In genomic region chr22:17873804-17874203, GRCh38 we compare ENCODE assay signal across 22 cellular contexts.
"Had no signal": no experiment of that assay in that cellular context is flagged by ENCODE, and none has a peak within 500 bp of the region (broad histone marks: within the 10 kb centered on the region; RNA-seq: fewer than 3 reads in every experiment).

No MANE protein-coding gene starts in this region.

- H3K27ac Mint-ChIP-seq: activated CD4-positive, alpha-beta memory T cell treated with anti-CD3 and anti-CD28 coated beads for 36 hours; activated CD4-positive, alpha-beta T cell treated with anti-CD3 and anti-CD28 coated beads for 36 hours; activated CD4-positive, alpha-beta T cell treated with anti-CD3 and anti-CD28 coated beads, Interleukin-2, amount 10 ng/mL, durations not matched to agents 24 days and 14 days; activated naive CD8-positive, alpha-beta T cell; activated T-helper 17 cell treated with anti-CD3 and anti-CD28 coated beads, Interleukin-2, amount 50 U/mL, for 72 hours had no signal

- H3K9me3 ChIP-seq: esophagus squamous epithelium, gastroesophageal sphincter had no signal

- H3K4me3 Mint-ChIP-seq: activated CD4-positive, alpha-beta memory T cell treated with anti-CD3 and anti-CD28 coated beads for 36 hours; activated CD4-positive, alpha-beta T cell treated with anti-CD3 and anti-CD28 coated beads for 36 hours; activated CD4-positive, alpha-beta T cell treated with anti-CD3 and anti-CD28 coated beads, Interleukin-2, amount 10 ng/mL, durations not matched to agents 24 days and 14 days; activated naive CD8-positive, alpha-beta T cell; activated T-cell treated with anti-CD3 and anti-CD28 coated beads, Interleukin-2, amount 50 U/mL, for 4 hours; activated T-helper 17 cell treated with anti-CD3 and anti-CD28 coated beads, Interleukin-2, amount 50 U/mL, for 72 hours had no signal

- H3K27me3 ChIP-seq: brain microvascular endothelial cell, esophagus squamous epithelium, gastroesophageal sphincter had no signal

- ATAC-seq: activated CD4-positive, alpha-beta T cell treated with anti-CD3 and anti-CD28 coated beads for 36 hours; activated T-cell treated with anti-CD3 and anti-CD28 coated beads, Interleukin-2, amount 50 U/mL, for 4 hours; activated T-helper 17 cell treated with anti-CD3 and anti-CD28 coated beads, Interleukin-2, amount 50 U/mL, for 72 hours; gastroesophageal sphincter had no signal

- H3K4me3 ChIP-seq: esophagus squamous epithelium, gastroesophageal sphincter had no signal

- H3K9me3 Mint-ChIP-seq: activated CD4-positive, alpha-beta memory T cell treated with anti-CD3 and anti-CD28 coated beads for 36 hours; activated CD4-positive, alpha-beta T cell treated with anti-CD3 and anti-CD28 coated beads, Interleukin-2, amount 10 ng/mL, durations not matched to agents 24 days and 14 days; activated T-cell treated with anti-CD3 and anti-CD28 coated beads, Interleukin-2, amount 50 U/mL, for 4 hours; activated T-helper 17 cell treated with anti-CD3 and anti-CD28 coated beads, Interleukin-2, amount 50 U/mL, for 72 hours had no signal

- H3K27ac ChIP-seq: brain microvascular endothelial cell, epithelial cell of prostate, esophagus squamous epithelium, gastroesophageal sphincter had no signal

- H3K4me1 Mint-ChIP-seq: activated CD4-positive, alpha-beta T cell treated with anti-CD3 and anti-CD28 coated beads for 36 hours; activated CD4-positive, alpha-beta T cell treated with anti-CD3 and anti-CD28 coated beads, Interleukin-2, amount 10 ng/mL, durations not matched to agents 24 days and 14 days had no signal

- DNase-seq: activated CD4-positive, alpha-beta memory T cell treated with anti-CD3 and anti-CD28 coated beads for 36 hours; activated CD4-positive, alpha-beta T cell treated with anti-CD3 and anti-CD28 coated beads for 36 hours; activated CD4-positive, alpha-beta T cell treated with anti-CD3 and anti-CD28 coated beads, Interleukin-2, amount 10 ng/mL, durations not matched to agents 24 days and 14 days; activated CD4-positive, CD25-positive, alpha-beta regulatory T cell; activated CD4-positive, CD25-positive, alpha-beta regulatory T cell treated with anti-CD3 and anti-CD28 coated beads, Interleukin-2, amount 50 U/mL, for 72 hours; activated effector memory CD4-positive, alpha-beta T cell treated with Interleukin-2 at 50 U/mL for 16 hours; activated gamma-delta T cell treated with Interleukin-2 at 50 U/mL for 16 hours; activated naive CD4-positive, alpha-beta T cell treated with anti-CD3 and anti-CD28 coated beads, Interleukin-2, amount 50 U/mL, for 16 hours; activated naive CD4-positive, alpha-beta T cell treated with Interleukin-2 at 50 U/mL for 16 hours; activated T-cell treated with anti-CD3 and anti-CD28 coated beads, Interleukin-2, amount 50 U/mL, for 4 hours; amniotic stem cell; brain microvascular endothelial cell; cortex of kidney; dermis blood vessel endothelial cell; effector CD8-positive, alpha-beta T cell; esophagus squamous epithelium; foreskin melanocyte; T-helper 2 cell had no signal

- H3K27me3 Mint-ChIP-seq: activated CD4-positive, alpha-beta memory T cell treated with anti-CD3 and anti-CD28 coated beads for 36 hours; activated CD4-positive, alpha-beta T cell treated with anti-CD3 and anti-CD28 coated beads for 36 hours; activated CD4-positive, alpha-beta T cell treated with anti-CD3 and anti-CD28 coated beads, Interleukin-2, amount 10 ng/mL, durations not matched to agents 24 days and 14 days; activated naive CD8-positive, alpha-beta T cell; activated T-helper 17 cell treated with anti-CD3 and anti-CD28 coated beads, Interleukin-2, amount 50 U/mL, for 72 hours had no signal
